Comparison of ENCODE assay signal across 17 cellular contexts in the genomic region with DNA sequence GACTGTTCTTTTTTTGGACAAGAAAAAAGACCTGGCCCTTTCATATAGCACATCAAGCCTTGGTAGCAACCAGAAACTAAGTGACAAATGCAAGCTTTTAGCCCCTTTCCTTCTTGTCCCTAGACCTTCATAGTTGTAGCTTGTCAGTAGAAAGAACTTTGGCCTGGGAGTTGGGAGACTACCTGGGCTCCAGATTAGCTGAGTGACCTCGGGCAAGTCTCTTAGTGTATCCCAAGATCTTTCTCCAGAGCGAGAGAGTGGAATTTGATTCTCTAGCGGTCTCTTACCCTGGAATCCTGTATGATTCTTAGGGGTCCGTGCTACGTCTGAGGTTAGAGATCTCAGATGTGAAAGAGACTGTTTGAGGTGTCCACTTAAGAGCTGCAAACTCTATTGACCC.
"Had no signal": no experiment of that assay in that cellular context is flagged by ENCODE, and none has a peak within 500 bp of the region (broad histone marks: within the 10 kb centered on the region; RNA-seq: fewer than 3 reads in every experiment).

No MANE protein-coding gene starts in this region.

- H3K4me3 Mint-ChIP-seq: activated CD4-positive, alpha-beta T cell treated with anti-CD3 and anti-CD28 coated beads for 36 hours; stimulated activated memory B cell treated with anti-CD40 and anti-IgM and Interleukin-4, amounts not matched to agents 10 μg/mL and 1 μg/mL and 100 μg/mL, for 72 hours; T-helper 17 cell had no signal

- H3K9me3 ChIP-seq: colonic mucosa, mucosa of descending colon, testis had no signal

- H3K4me1 Mint-ChIP-seq: activated CD4-positive, alpha-beta T cell treated with anti-CD3 and anti-CD28 coated beads for 36 hours; stimulated activated memory B cell treated with anti-CD40 and anti-IgM and Interleukin-4, amounts not matched to agents 10 μg/mL and 1 μg/mL and 100 μg/mL, for 72 hours; T-helper 17 cell had no signal

- H3K27ac ChIP-seq: adrenal gland, colonic mucosa, sigmoid colon, spleen, testis had no signal

- DNase-seq: activated CD4-positive, alpha-beta T cell treated with anti-CD3 and anti-CD28 coated beads for 36 hours; activated CD4-positive, alpha-beta T cell treated with anti-CD3 and anti-CD28 coated beads, Interleukin-2, amount 50 U/mL, for 48 hours; activated gamma-delta T cell treated with Interleukin-2 at 50 U/mL for 16 hours; adrenal gland; colonic mucosa; kidney; left ventricle myocardium superior; mucosa of descending colon; naive B cell; sigmoid colon; spleen; stimulated activated CD4-positive, alpha-beta T cell treated with anti-CD3 and anti-CD28 coated beads, Interleukin-4, amount 100 ng/mL, for 4 hours; T-helper 17 cell; testis; upper lobe of left lung had no signal

- H3K27me3 Mint-ChIP-seq: stimulated activated memory B cell treated with anti-CD40 and anti-IgM and Interleukin-4, amounts not matched to agents 10 μg/mL and 1 μg/mL and 100 μg/mL, for 72 hours had no signal

- H3K4me1 ChIP-seq: colonic mucosa had no signal

- H3K27me3 ChIP-seq: adrenal gland, colonic mucosa, sigmoid colon, spleen, testis, upper lobe of left lung had no signal

- H3K27ac Mint-ChIP-seq: activated CD4-positive, alpha-beta T cell treated with anti-CD3 and anti-CD28 coated beads for 36 hours; activated naive CD4-positive, alpha-beta T cell treated with anti-CD3 and anti-CD28 coated beads, Interleukin-2, amount 50 U/mL, for 72 hours; stimulated activated memory B cell treated with anti-CD40 and anti-IgM and Interleukin-4, amounts not matched to agents 10 μg/mL and 1 μg/mL and 100 μg/mL, for 72 hours; T-helper 17 cell had no signal

- H3K36me3 ChIP-seq: adrenal gland, colonic mucosa, sigmoid colon, spleen, upper lobe of left lung had no signal

- ATAC-seq: activated CD4-positive, alpha-beta T cell treated with anti-CD3 and anti-CD28 coated beads for 36 hours; activated naive CD4-positive, alpha-beta T cell treated with anti-CD3 and anti-CD28 coated beads, Interleukin-2, amount 50 U/mL, for 72 hours; left ventricle myocardium superior; mucosa of descending colon; stimulated activated memory B cell treated with anti-CD40 and anti-IgM and Interleukin-4, amounts not matched to agents 10 μg/mL and 1 μg/mL and 100 μg/mL, for 72 hours; T-helper 17 cell had no signal

- H3K4me3 ChIP-seq: adrenal gland, colonic mucosa, mucosa of descending colon, sigmoid colon, spleen, testis, upper lobe of left lung had no signal
